1 cellular context compared by ENCODE assay signal in genomic region chr2:96084006-96084857, GRCh38.
TF ChIP-seq lines count a peak whose summit lies in the region.

No MANE protein-coding gene starts in this region.

TF ChIP-seq in HepG2, 621 proteins besides CTCF, POLR2A, EP300 and RAD21:
- TF ChIP-seq RARA (CRISPR knock-in tag; IDR thresholded peaks at IDR 0.05) (no peak), MED13 (CRISPR knock-in tag; IDR thresholded peaks at IDR 0.05) (no peak), NFKB2 (CRISPR knock-in tag; IDR thresholded peaks at IDR 0.05; ENCODE audit: borderline replicate concordance) (no peak), ZNF577 (CRISPR knock-in tag; IDR thresholded peaks at IDR 0.05; ENCODE audit: borderline replicate concordance, low read depth) (no peak), RBFOX2 (IDR thresholded peaks at IDR 0.05; ENCODE audit: low read depth, low read length) (no peak)
- TF ChIP-seq, protein P1, sequence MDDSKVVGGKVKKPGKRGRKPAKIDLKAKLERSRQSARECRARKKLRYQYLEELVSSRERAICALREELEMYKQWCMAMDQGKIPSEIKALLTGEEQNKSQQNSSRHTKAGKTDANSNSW (CRISPR knock-in tag; IDR thresholded peaks at IDR 0.05; ENCODE audit: borderline replicate concordance) = no peak
